1 cellular context compared by ENCODE assay signal in the genomic region with DNA sequence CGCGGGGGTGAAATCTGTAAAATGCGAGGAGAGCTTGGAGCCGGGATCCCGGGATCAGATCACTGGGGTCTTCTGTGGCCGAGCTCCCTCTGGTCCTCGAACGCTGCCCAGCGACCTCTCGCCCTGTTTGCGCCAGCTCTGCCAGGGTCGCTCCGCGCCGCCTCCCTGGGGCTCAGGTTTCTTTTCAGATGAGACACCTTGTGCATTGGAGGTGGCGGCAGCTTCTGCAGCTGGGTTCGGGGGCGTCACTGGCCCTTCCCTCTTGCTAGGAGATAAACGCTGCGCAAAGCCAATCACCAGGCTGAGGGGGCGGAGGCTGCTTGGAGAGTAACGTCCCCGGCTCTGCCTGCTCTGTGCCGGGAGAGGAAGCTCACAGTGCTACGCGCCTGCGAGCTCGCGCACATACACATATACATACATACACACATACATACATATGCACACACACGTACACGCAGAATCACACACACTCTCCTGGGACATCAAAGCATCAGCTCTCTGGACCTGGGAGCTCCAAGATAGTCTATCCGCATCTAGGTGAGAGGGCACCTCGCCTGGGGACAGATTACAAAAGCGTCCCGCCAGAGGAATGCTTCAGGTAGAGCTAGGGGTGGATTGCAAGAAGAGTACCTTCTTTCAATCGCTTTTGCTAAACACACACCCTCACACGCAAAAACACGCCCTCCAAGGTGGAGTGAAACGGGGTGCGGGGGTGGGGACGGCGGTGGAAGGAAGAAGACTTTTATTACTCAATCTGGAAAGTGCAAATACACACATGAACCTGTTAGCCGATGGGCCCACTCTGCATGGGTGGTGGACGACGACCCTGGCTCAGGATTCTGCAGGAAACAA.
TF ChIP-seq lines count a peak whose summit lies in the region.

A gene with protein sequence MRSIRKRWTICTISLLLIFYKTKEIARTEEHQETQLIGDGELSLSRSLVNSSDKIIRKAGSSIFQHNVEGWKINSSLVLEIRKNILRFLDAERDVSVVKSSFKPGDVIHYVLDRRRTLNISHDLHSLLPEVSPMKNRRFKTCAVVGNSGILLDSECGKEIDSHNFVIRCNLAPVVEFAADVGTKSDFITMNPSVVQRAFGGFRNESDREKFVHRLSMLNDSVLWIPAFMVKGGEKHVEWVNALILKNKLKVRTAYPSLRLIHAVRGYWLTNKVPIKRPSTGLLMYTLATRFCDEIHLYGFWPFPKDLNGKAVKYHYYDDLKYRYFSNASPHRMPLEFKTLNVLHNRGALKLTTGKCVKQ (minus strand): TSS at position 247 of the 852 bp plus-strand sequence. CDS start 327 bp downstream, outside the sequence.

TF ChIP-seq in WTC11, 78 proteins besides CTCF, POLR2A, EP300 and RAD21 (continued from another document):
- peak; percentile 58; the same call in 1 of the 2 replicates for TF ChIP-seq NFYB (CRISPR knock-in tag; conservative IDR thresholded peaks at IDR 0.05; ENCODE audit: low read depth)
- TF ChIP-seq, protein P1, sequence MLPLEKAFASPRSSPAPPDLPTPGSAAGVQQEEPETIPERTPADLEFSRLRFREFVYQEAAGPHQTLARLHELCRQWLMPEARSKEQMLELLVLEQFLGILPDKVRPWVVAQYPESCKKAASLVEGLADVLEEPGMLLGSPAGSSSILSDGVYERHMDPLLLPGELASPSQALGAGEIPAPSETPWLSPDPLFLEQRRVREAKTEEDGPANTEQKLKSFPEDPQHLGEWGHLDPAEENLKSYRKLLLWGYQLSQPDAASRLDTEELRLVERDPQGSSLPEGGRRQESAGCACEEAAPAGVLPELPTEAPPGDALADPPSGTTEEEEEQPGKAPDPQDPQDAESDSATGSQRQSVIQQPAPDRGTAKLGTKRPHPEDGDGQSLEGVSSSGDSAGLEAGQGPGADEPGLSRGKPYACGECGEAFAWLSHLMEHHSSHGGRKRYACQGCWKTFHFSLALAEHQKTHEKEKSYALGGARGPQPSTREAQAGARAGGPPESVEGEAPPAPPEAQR (CRISPR knock-in tag; IDR thresholded peaks at IDR 0.05) = no peak
- TF ChIP-seq, protein P2, sequence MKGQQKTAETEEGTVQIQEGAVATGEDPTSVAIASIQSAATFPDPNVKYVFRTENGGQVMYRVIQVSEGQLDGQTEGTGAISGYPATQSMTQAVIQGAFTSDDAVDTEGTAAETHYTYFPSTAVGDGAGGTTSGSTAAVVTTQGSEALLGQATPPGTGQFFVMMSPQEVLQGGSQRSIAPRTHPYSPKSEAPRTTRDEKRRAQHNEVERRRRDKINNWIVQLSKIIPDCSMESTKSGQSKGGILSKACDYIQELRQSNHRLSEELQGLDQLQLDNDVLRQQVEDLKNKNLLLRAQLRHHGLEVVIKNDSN (CRISPR knock-in tag; IDR thresholded peaks at IDR 0.05) = 0 out of 2 replicates have a peak, but pooled peaks have one; percentile 23
- TF ChIP-seq, protein P3, sequence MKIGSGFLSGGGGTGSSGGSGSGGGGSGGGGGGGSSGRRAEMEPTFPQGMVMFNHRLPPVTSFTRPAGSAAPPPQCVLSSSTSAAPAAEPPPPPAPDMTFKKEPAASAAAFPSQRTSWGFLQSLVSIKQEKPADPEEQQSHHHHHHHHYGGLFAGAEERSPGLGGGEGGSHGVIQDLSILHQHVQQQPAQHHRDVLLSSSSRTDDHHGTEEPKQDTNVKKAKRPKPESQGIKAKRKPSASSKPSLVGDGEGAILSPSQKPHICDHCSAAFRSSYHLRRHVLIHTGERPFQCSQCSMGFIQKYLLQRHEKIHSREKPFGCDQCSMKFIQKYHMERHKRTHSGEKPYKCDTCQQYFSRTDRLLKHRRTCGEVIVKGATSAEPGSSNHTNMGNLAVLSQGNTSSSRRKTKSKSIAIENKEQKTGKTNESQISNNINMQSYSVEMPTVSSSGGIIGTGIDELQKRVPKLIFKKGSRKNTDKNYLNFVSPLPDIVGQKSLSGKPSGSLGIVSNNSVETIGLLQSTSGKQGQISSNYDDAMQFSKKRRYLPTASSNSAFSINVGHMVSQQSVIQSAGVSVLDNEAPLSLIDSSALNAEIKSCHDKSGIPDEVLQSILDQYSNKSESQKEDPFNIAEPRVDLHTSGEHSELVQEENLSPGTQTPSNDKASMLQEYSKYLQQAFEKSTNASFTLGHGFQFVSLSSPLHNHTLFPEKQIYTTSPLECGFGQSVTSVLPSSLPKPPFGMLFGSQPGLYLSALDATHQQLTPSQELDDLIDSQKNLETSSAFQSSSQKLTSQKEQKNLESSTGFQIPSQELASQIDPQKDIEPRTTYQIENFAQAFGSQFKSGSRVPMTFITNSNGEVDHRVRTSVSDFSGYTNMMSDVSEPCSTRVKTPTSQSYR (CRISPR knock-in tag; IDR thresholded peaks at IDR 0.05) = no peak
- TF ChIP-seq EMX1 (CRISPR knock-in tag; IDR thresholded peaks at IDR 0.05) = no peak
- TF ChIP-seq, protein P4, sequence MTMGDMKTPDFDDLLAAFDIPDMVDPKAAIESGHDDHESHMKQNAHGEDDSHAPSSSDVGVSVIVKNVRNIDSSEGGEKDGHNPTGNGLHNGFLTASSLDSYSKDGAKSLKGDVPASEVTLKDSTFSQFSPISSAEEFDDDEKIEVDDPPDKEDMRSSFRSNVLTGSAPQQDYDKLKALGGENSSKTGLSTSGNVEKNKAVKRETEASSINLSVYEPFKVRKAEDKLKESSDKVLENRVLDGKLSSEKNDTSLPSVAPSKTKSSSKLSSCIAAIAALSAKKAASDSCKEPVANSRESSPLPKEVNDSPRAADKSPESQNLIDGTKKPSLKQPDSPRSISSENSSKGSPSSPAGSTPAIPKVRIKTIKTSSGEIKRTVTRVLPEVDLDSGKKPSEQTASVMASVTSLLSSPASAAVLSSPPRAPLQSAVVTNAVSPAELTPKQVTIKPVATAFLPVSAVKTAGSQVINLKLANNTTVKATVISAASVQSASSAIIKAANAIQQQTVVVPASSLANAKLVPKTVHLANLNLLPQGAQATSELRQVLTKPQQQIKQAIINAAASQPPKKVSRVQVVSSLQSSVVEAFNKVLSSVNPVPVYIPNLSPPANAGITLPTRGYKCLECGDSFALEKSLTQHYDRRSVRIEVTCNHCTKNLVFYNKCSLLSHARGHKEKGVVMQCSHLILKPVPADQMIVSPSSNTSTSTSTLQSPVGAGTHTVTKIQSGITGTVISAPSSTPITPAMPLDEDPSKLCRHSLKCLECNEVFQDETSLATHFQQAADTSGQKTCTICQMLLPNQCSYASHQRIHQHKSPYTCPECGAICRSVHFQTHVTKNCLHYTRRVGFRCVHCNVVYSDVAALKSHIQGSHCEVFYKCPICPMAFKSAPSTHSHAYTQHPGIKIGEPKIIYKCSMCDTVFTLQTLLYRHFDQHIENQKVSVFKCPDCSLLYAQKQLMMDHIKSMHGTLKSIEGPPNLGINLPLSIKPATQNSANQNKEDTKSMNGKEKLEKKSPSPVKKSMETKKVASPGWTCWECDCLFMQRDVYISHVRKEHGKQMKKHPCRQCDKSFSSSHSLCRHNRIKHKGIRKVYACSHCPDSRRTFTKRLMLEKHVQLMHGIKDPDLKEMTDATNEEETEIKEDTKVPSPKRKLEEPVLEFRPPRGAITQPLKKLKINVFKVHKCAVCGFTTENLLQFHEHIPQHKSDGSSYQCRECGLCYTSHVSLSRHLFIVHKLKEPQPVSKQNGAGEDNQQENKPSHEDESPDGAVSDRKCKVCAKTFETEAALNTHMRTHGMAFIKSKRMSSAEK (CRISPR knock-in tag; IDR thresholded peaks at IDR 0.05; ENCODE audit: borderline replicate concordance) = no peak
- no peak for TF ChIP-seq ZNF263 (CRISPR knock-in tag; IDR thresholded peaks at IDR 0.05; ENCODE audit: low read depth)
- peak; percentile 38; the same call in 1 of the 2 replicates for TF ChIP-seq FOXP1 (CRISPR knock-in tag; IDR thresholded peaks at IDR 0.05; ENCODE audit: borderline replicate concordance)
- no peak for TF ChIP-seq JAZF1 (CRISPR knock-in tag; IDR thresholded peaks at IDR 0.05)
- TF ChIP-seq ZNF671 (CRISPR knock-in tag; IDR thresholded peaks at IDR 0.05) = no peak
- TF ChIP-seq ZNF416 (CRISPR knock-in tag; IDR thresholded peaks at IDR 0.05) = no peak
- TF ChIP-seq PRRX2 (CRISPR knock-in tag; IDR thresholded peaks at IDR 0.05) = no peak
- TF ChIP-seq GTF2I (CRISPR knock-in tag; conservative IDR thresholded peaks at IDR 0.05) = no peak
- 0 out of 2 replicates have a peak, but pooled peaks have one; percentile 17 for TF ChIP-seq TP53 (CRISPR knock-in tag; IDR thresholded peaks at IDR 0.05)
- TF ChIP-seq, protein P5, sequence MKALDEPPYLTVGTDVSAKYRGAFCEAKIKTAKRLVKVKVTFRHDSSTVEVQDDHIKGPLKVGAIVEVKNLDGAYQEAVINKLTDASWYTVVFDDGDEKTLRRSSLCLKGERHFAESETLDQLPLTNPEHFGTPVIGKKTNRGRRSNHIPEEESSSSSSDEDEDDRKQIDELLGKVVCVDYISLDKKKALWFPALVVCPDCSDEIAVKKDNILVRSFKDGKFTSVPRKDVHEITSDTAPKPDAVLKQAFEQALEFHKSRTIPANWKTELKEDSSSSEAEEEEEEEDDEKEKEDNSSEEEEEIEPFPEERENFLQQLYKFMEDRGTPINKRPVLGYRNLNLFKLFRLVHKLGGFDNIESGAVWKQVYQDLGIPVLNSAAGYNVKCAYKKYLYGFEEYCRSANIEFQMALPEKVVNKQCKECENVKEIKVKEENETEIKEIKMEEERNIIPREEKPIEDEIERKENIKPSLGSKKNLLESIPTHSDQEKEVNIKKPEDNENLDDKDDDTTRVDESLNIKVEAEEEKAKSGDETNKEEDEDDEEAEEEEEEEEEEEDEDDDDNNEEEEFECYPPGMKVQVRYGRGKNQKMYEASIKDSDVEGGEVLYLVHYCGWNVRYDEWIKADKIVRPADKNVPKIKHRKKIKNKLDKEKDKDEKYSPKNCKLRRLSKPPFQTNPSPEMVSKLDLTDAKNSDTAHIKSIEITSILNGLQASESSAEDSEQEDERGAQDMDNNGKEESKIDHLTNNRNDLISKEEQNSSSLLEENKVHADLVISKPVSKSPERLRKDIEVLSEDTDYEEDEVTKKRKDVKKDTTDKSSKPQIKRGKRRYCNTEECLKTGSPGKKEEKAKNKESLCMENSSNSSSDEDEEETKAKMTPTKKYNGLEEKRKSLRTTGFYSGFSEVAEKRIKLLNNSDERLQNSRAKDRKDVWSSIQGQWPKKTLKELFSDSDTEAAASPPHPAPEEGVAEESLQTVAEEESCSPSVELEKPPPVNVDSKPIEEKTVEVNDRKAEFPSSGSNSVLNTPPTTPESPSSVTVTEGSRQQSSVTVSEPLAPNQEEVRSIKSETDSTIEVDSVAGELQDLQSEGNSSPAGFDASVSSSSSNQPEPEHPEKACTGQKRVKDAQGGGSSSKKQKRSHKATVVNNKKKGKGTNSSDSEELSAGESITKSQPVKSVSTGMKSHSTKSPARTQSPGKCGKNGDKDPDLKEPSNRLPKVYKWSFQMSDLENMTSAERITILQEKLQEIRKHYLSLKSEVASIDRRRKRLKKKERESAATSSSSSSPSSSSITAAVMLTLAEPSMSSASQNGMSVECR (CRISPR knock-in tag; IDR thresholded peaks at IDR 0.05; ENCODE audit: borderline replicate concordance) = no peak
